22 cellular contexts compared by ENCODE assay signal in genomic region chr3:118180853-118181252, GRCh38.
"Had no signal": no experiment of that assay in that cellular context is flagged by ENCODE, and none has a peak within 500 bp of the region (broad histone marks: within the 10 kb centered on the region; RNA-seq: fewer than 3 reads in every experiment).

No MANE protein-coding gene starts in this region.

- H3K4me1 ChIP-seq: heart left ventricle, pancreas, suprapubic skin, thyroid gland, uterus had no signal

- ATAC-seq: esophagus mucosa; heart left ventricle; left colon; left ventricle myocardium superior; natural killer cell treated with Interleukin-12 subunit alpha and Interleukin-12 subunit beta and Interleukin-15 and Interleukin-18, amount 100 ng/mL, for 72 hours; pancreas; right cardiac atrium; stimulated activated naive CD8-positive, alpha-beta T cell treated with anti-CD3 and anti-CD28 coated beads, Interleukin-15, Interleukin-2, amounts not matched to agents 100 U/mL and 50 U/mL, for 24 hours had no signal

- H3K9me3 ChIP-seq: heart left ventricle, pancreas, suprapubic skin, uterus had no signal

- FAIRE-seq: endometrium, frontal cortex, pancreas, small intestine had no signal

- H3K4me3 ChIP-seq: heart left ventricle, lung, pancreas, suprapubic skin, thyroid gland, uterus had no signal

- H3K27ac ChIP-seq: heart left ventricle, pancreas, suprapubic skin, thyroid gland, uterus had no signal

- H3K27me3 ChIP-seq: heart left ventricle, pancreas, suprapubic skin, thyroid gland, uterus had no signal

- DNase-seq: effector memory CD4-positive, alpha-beta T cell; heart left ventricle; hippocampal formation; left colon; left ventricle myocardium superior; mesenchymal stem cell; midbrain; occipital lobe; pancreas; right cardiac atrium; small intestine; stimulated activated CD4-positive, alpha-beta T cell treated with anti-CD3 and anti-CD28 coated beads, Interleukin-12 subunit alpha, Interleukin-12 subunit beta, amount 100 ng/mL, for 4 hours; stimulated activated CD4-positive, alpha-beta T cell treated with anti-CD3 and anti-CD28 coated beads, Interleukin-2, amount 100 ng/mL, for 48 hours; stimulated activated naive CD8-positive, alpha-beta T cell treated with anti-CD3 and anti-CD28 coated beads, Interleukin-15, Interleukin-2, amounts not matched to agents 100 U/mL and 50 U/mL, for 24 hours; thyroid gland; uterus had no signal

- H3K36me3 ChIP-seq: heart left ventricle, pancreas, suprapubic skin, thyroid gland, uterus had no signal
